1 cellular context compared by ENCODE assay signal in the genomic region with DNA sequence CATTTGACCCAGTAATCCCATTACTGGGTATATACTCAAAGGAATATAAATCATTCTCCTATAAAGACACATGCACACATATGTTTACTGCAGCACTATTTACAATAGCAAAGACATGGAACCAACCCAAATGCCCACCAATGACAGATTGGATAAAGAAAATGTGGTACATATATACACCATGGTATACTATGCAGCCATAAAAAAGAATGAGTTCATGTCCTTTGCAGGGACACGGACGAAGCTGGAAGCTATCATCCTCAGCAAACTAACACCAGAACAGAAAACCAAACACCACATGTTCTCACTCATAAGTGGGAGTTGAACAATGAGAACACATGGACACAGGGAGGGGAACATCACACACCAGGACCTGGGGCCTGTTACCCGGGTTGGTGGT. TPM values are rescaled to one million over a fixed set of nuclear protein-coding genes. Genes with fewer than 3 reads are reported as not detected.
"Had no signal": no experiment of that assay in that cellular context is flagged by ENCODE, and none has a peak within 500 bp of the region (broad histone marks: within the 10 kb centered on the region; RNA-seq: fewer than 3 reads in every experiment).

No MANE protein-coding gene starts in this region.

RNA-seq across cellular contexts. Expression of gene TJP1, which starts 4.8 kb away (rescaled TPM):
- total RNA-seq: natural killer cell had no signal
